In genomic region chr1:94720091-94720793, GRCh38 we compare ENCODE assay signal across 9 cellular contexts.
DNase-seq lines count a peak whose midpoint lies in the region; ATAC-seq, FAIRE-seq and TF ChIP-seq lines count a peak whose summit lies in the region.
"Had no signal": no experiment of that assay in that cellular context is flagged by ENCODE, and none has a peak within 500 bp of the region (broad histone marks: within the 10 kb centered on the region; RNA-seq: fewer than 3 reads in every experiment).

No MANE protein-coding gene starts in this region.

- intact Hi-C loops in right cardiac atrium (cut with DNase I), result no loop called here

- H3K9ac ChIP-seq in MM.1S (ENCODE audit: low read length), result no peak overlapping the region

- peak; percentile 100 for ATAC-seq in GM18502 (IDR thresholded peaks at IDR 0.05; ENCODE audit: poor library complexity, unreplicated experiment)
- ATAC-seq in GM21515 (IDR thresholded peaks at IDR 0.05; ENCODE audit: unreplicated experiment), result peak; percentile 100
- ATAC-seq in HG03558 (IDR thresholded peaks at IDR 0.05; ENCODE audit: extremely low read depth, unreplicated experiment), result peak; percentile 98
- peak; percentile 35 to 48 for ATAC-seq in right cardiac atrium

- no peaks in the 10 kb centered on the region for H3K4me1 ChIP-seq in right cardiac atrium (ENCODE audit: control insufficient read depth, insufficient read depth, low read length)
- no peaks in the 10 kb centered on the region for H3K4me1 ChIP-seq in MM.1S (ENCODE audit: low read length)

- FAIRE-seq in frontal cortex (lab: Jason Lieb, UNC), result no peak
- FAIRE-seq: H54 had no signal

- no peaks in the 10 kb centered on the region for H3F3A ChIP-seq in MM.1S (ENCODE audit: insufficient read depth, low read length)

- H2AFZ ChIP-seq in MM.1S (ENCODE audit: low read length), result no peak overlapping the region

- H3K79me2 ChIP-seq in MM.1S (ENCODE audit: low read length), result no peaks in the 10 kb centered on the region

- no peak for DNase-seq in right cardiac atrium
- DNase-seq in MM.1S, result no peak
- DNase-seq in DMS79 (lab: John Stamatoyannopoulos, UW), result no peak
- no peak for DNase-seq in frontal cortex (ENCODE audit: low spot score in 2 of 2)
- DNase-seq in RKO (ENCODE audit: low spot score), result no peak

- no peak for TF ChIP-seq CTCF in MM.1S (IDR thresholded peaks at IDR 0.05; ENCODE audit: low read length)

- H3K9me3 ChIP-seq in right cardiac atrium (ENCODE audit: control insufficient read depth, low read length) (no peaks in the 10 kb centered on the region), MM.1S (replicated peaks; ENCODE audit: insufficient read depth, low read length) (no peaks in the 10 kb centered on the region)

- H3K9me2 ChIP-seq in MM.1S (replicated peaks; ENCODE audit: insufficient read depth, low read length), result no peaks in the 10 kb centered on the region

- 85% methylated on average over 4 of the region's 4 CpGs for WGBS in right cardiac atrium

- H3K4me2 ChIP-seq in MM.1S (ENCODE audit: low read depth, low read length), result no peak overlapping the region

- no peak overlapping the region for H3K4me3 ChIP-seq in right cardiac atrium (ENCODE audit: low read length)
- H3K4me3 ChIP-seq in MM.1S (ENCODE audit: low read length), result no peak overlapping the region

- H3K27me3 ChIP-seq in right cardiac atrium (ENCODE audit: control insufficient read depth, insufficient read depth) (no peaks in the 10 kb centered on the region), MM.1S (replicated peaks; ENCODE audit: insufficient read depth, low read length) (no peaks in the 10 kb centered on the region)

- no peaks in the 10 kb centered on the region for H4K20me1 ChIP-seq in MM.1S (ENCODE audit: insufficient read depth, low read length)

- H3K27ac ChIP-seq in right cardiac atrium (ENCODE audit: low read length) (no peak overlapping the region), MM.1S (ENCODE audit: low read length) (no peak overlapping the region)

- H3K36me3 ChIP-seq in MM.1S (replicated peaks; ENCODE audit: insufficient read depth, low read length), result no peaks in the 10 kb centered on the region

Comparison
In these comparisons a context has a peak if more than half of its experiments do, and no peak if none do; other contexts are left out.
1. ATAC-seq: peak in every context shown above with its lines; median percentile 100 in GM18502; 100 in GM21515; 98 in HG03558; 42 in right cardiac atrium.